8 cellular contexts compared by ENCODE assay signal in the genomic region with DNA sequence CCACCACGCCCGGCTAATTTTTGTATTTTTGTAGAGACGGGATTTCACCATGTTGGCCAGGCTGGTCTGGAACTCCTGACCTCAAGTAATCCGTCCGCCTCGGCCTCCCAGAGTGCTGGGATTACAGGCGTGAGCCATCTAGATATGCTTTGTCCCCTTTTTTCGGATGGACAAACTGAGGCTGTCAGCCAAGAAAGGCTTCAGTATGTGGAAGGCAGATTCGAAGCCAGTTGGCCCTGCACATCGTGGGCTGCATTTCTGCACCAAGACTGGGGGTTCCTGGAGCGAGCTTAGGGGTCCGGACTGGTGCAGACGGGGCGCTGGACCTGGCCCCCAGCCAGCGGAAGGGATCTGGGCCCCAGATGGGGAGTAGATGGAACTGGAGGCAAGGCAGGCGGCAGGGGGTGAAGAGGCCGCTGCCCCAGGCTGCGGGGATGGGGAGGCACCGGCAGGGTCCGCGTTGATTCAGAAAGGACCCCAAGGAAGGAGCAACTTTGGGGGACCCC. TPM values are rescaled to one million over a fixed set of nuclear protein-coding genes. Genes with fewer than 3 reads are reported as not detected.
DNase-seq lines count a peak whose midpoint lies in the region; ATAC-seq, FAIRE-seq and TF ChIP-seq lines count a peak whose summit lies in the region.

No MANE protein-coding gene starts in this region.

- ATAC-seq in CD8-positive, alpha-beta T cell = no peak
- ATAC-seq in HG03097 (IDR thresholded peaks at IDR 0.05; ENCODE audit: low FRiP score, unreplicated experiment) = peak; percentile 8
- ATAC-seq in central memory CD8-positive, alpha-beta T cell (replicated peaks; ENCODE audit: extremely low read depth, poor library complexity, severe bottlenecking) = no peak

- no peak for TF ChIP-seq CTCF in CD8-positive, alpha-beta T cell (IDR thresholded peaks at IDR 0.05)
- TF ChIP-seq CTCF in nephron (IDR thresholded peaks at IDR 0.05; ENCODE audit: unreplicated experiment in 3 of 3) (no peak), D721Med (IDR thresholded peaks at IDR 0.05; ENCODE audit: insufficient read depth, missing control alignments) (no peak)

- CTCF ChIA-PET in CD8-positive, alpha-beta T cell (lab: Charles Lee) = interaction anchor here (0.6 to 4.6 kb wide), 3 partner anchors 11 to 38 kb away, joined by 3 to 34 read pairs (median 5); partner anchors contain the start of gene JUND
- CTCF ChIA-PET in HEK293T (lab: Yijun Ruan, JAX) = no interaction called here

- intact Hi-C loops in CD8-positive, alpha-beta T cell (cut with DNase I, micrococcal nuclease) = loop anchor here (2.0 to 10.0 kb wide), 2 partner anchors 32 to 286 kb away; partner anchors contain the start of genes ARRDC2 (in 1 of the 2) and LSM4 (in 1 of the 2)

- POLR2A ChIA-PET in CD8-positive, alpha-beta T cell (lab: Charles Lee) = interaction anchor here (1.0 to 6.1 kb wide), 6 partner anchors 11 to 34 kb away, joined by 3 to 146 read pairs (median 20); partner anchors contain the start of genes JUND and LSM4
- POLR2A ChIA-PET in HEK293T (lab: Yijun Ruan, JAX) = interaction anchor here (1.3 to 5.7 kb wide), 2 partner anchors 11 to 13 kb away, joined by 5 to 120 read pairs; partner anchors contain the start of gene JUND

- no peaks in the 10 kb centered on the region for H3K9me3 ChIP-seq in CD8-positive, alpha-beta T cell (ENCODE audit: low read length)

- no peak for FAIRE-seq in D721Med (lab: Jason Lieb, UNC)

- peak overlapping the region; percentile 86 for H3K4me3 Mint-ChIP-seq in CD8-positive, alpha-beta T cell
- peak overlapping the region; percentile 86 for H3K4me3 Mint-ChIP-seq in central memory CD8-positive, alpha-beta T cell
- H3K4me3 Mint-ChIP-seq in nephron = peak overlapping the region; percentile 84 to 94 (median 92)

- H3K27ac ChIP-seq in CD8-positive, alpha-beta T cell (ENCODE audit: low read depth, low read length) = peak overlapping the region; percentile 93

- H3K27me3 Mint-ChIP-seq in CD8-positive, alpha-beta T cell (ENCODE audit: low read depth) = no peaks in the 10 kb centered on the region
- no peaks in the 10 kb centered on the region for H3K27me3 Mint-ChIP-seq in central memory CD8-positive, alpha-beta T cell
- no peaks in the 10 kb centered on the region for H3K27me3 Mint-ChIP-seq in nephron (ENCODE audit: low read depth)

- H3K4me1 Mint-ChIP-seq in CD8-positive, alpha-beta T cell (ENCODE audit: low read depth) = peaks cover 56% of the 10 kb centered on the region
- H3K4me1 Mint-ChIP-seq in central memory CD8-positive, alpha-beta T cell = peaks cover 66% of the 10 kb centered on the region
- H3K4me1 Mint-ChIP-seq in nephron = peaks cover 46% of the 10 kb centered on the region

- H3K27ac Mint-ChIP-seq in CD8-positive, alpha-beta T cell = peak overlapping the region; percentile 95
- H3K27ac Mint-ChIP-seq in central memory CD8-positive, alpha-beta T cell (ENCODE audit: low read depth) = peak overlapping the region; percentile 93
- peak overlapping the region; percentile 94 to 99 (median 95) for H3K27ac Mint-ChIP-seq in nephron

- H3K36me3 Mint-ChIP-seq in CD8-positive, alpha-beta T cell = no peaks in the 10 kb centered on the region
- peaks cover 12% of the 10 kb centered on the region for H3K36me3 Mint-ChIP-seq in central memory CD8-positive, alpha-beta T cell (ENCODE audit: insufficient read depth)
- no peaks in the 10 kb centered on the region for H3K36me3 Mint-ChIP-seq in nephron (ENCODE audit: low read depth)

- peak in 1 of 7 experiments; percentile 34 for DNase-seq in CD8-positive, alpha-beta T cell
- DNase-seq in central memory CD8-positive, alpha-beta T cell (ENCODE audit: low spot score in 2 of 2) = no peak
- no peak for DNase-seq in activated CD4-positive, CD25-positive, alpha-beta regulatory T cell treated with anti-CD3 and anti-CD28 coated beads, Interleukin-2, amount 50 U/mL, for 72 hours
- no peak for DNase-seq in HEK293T (ENCODE audit: extremely low spot score)
- no peak for DNase-seq in GM03348 (ENCODE audit: low spot score)
- DNase-seq in D721Med (ENCODE audit: insufficient read length, low spot score) = no peak

- H3K4me3 ChIP-seq in CD8-positive, alpha-beta T cell (ENCODE audit: low read depth, low read length) = peak overlapping the region; percentile 71

- H3K9me3 Mint-ChIP-seq in CD8-positive, alpha-beta T cell = no peaks in the 10 kb centered on the region
- no peaks in the 10 kb centered on the region for H3K9me3 Mint-ChIP-seq in central memory CD8-positive, alpha-beta T cell
- H3K9me3 Mint-ChIP-seq in nephron = no peaks in the 10 kb centered on the region

- H3K4me1 ChIP-seq in CD8-positive, alpha-beta T cell (ENCODE audit: insufficient read depth, low read length) = peaks cover 54% of the 10 kb centered on the region

- H3K27me3 ChIP-seq in CD8-positive, alpha-beta T cell (ENCODE audit: insufficient read depth, low read length) = no peaks in the 10 kb centered on the region

- no peaks in the 10 kb centered on the region for H3K36me3 ChIP-seq in CD8-positive, alpha-beta T cell (ENCODE audit: insufficient read depth, low read length)

TF ChIP-seq in HEK293T, 16 proteins besides CTCF, POLR2A, EP300 and RAD21:
- no peak for TF ChIP-seq TARDBP (IDR thresholded peaks at IDR 0.05)
- TF ChIP-seq FOXM1 (IDR thresholded peaks at IDR 0.05; ENCODE audit: borderline replicate concordance) = no peak
- no peak for TF ChIP-seq CTBP1 (IDR thresholded peaks at IDR 0.05; ENCODE audit: borderline replicate concordance)
- TF ChIP-seq L3MBTL2 (conservative IDR thresholded peaks at IDR 0.05) = no peak
- no peak for TF ChIP-seq PKNOX1 (IDR thresholded peaks at IDR 0.05)
- TF ChIP-seq SP1 (IDR thresholded peaks at IDR 0.05) = no peak
- TF ChIP-seq ELF4 (IDR thresholded peaks at IDR 0.05) = no peak
- TF ChIP-seq ZNF384 (IDR thresholded peaks at IDR 0.05) = no peak
- TF ChIP-seq HDGF (IDR thresholded peaks at IDR 0.05; ENCODE audit: borderline replicate concordance) = no peak
- TF ChIP-seq NFRKB (IDR thresholded peaks at IDR 0.05) = no peak
- TF ChIP-seq SUZ12 (IDR thresholded peaks at IDR 0.05) = no peak
- no peak for TF ChIP-seq FOXA1 (IDR thresholded peaks at IDR 0.05)
- TF ChIP-seq ARNT (IDR thresholded peaks at IDR 0.05) = no peak
- no peak for TF ChIP-seq LEF1 (IDR thresholded peaks at IDR 0.05; ENCODE audit: borderline replicate concordance)
- TF ChIP-seq FOXK2 (IDR thresholded peaks at IDR 0.05) = no peak
- TF ChIP-seq BHLHE40 (IDR thresholded peaks at IDR 0.05; ENCODE audit: borderline replicate concordance) = no peak

RNA-seq across cellular contexts. Expression of gene JUND, which starts 9.7 kb away (rescaled TPM):
- 1,000 to 10,000 TPM; 1,995 to 2,125 TPM for total RNA-seq in CD8-positive, alpha-beta T cell

RNA-seq across cellular contexts. Expression of gene IQCN, which starts 16.8 kb away (rescaled TPM):
- 10 to 100 TPM in 1 of 2 experiments, 1 to 10 TPM in 1; 7.6 to 10.4 TPM for total RNA-seq in CD8-positive, alpha-beta T cell

RNA-seq across cellular contexts. Expression of gene LSM4, which starts 31.8 kb away (rescaled TPM):
- total RNA-seq in CD8-positive, alpha-beta T cell = 10 to 100 TPM; 41.1 to 43.9 TPM

RNA-seq across cellular contexts. Expression of gene PGPEP1, which starts 49.3 kb away (rescaled TPM):
- 10 to 100 TPM; 20.0 to 25.2 TPM for total RNA-seq in CD8-positive, alpha-beta T cell
